In the genomic region with DNA sequence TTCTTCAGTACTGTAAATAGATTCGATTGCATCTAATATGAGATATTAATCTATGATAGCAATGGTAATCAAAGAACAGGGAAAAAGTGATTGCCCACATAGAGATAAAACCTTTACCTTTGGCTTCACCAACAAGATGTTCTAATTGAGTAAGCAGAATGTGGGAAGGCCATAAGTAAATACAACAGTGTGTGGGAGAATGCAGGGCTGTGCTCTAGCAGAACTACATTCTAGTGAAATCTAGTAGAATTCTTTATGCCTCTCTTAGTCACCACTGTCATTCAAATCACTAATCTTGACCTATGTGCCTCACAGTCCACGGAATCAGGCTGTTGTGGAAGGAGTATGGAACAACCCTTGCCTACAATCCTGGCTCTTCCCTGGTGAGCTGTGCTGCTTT, we compare ENCODE assay signal across 15 cellular contexts. TPM values are rescaled to one million over a fixed set of nuclear protein-coding genes. Genes with fewer than 3 reads are reported as not detected.
DNase-seq lines count a peak whose midpoint lies in the region; ATAC-seq and TF ChIP-seq lines count a peak whose summit lies in the region.
"Had no signal": no experiment of that assay in that cellular context is flagged by ENCODE, and none has a peak within 500 bp of the region (broad histone marks: within the 10 kb centered on the region; RNA-seq: fewer than 3 reads in every experiment).

No MANE protein-coding gene starts in this region.

- peaks cover 9% of the 10 kb centered on the region for H3K4me1 Mint-ChIP-seq in progenitor cell of endocrine pancreas (ENCODE audit: low read depth)
- no peaks in the 10 kb centered on the region for H3K4me1 Mint-ChIP-seq in activated CD8-positive, alpha-beta T cell treated with anti-CD3 and anti-CD28 coated beads, Interleukin-2, amount 10 ng/mL, durations not matched to agents 7 days and 5 days (ENCODE audit: low read depth)
- H3K4me1 Mint-ChIP-seq: CD4-positive, CD25-positive, alpha-beta regulatory T cell had no signal

- no peaks in the 10 kb centered on the region for H3K36me3 ChIP-seq in liver (ENCODE audit: control insufficient read depth in 4 of 4, insufficient read depth in 3 of 4, low read depth in 1 of 4, low read length in 3 of 4)
- H3K36me3 ChIP-seq: BLaER1 treated with 17β-estradiol and CSF1 and Interleukin-3, amounts not matched to agents 10 nM and 100 nM had no signal

- no peak overlapping the region for H3K4me3 ChIP-seq in liver (ENCODE audit: low read depth in 1 of 3, low read length in 3 of 3)
- H3K4me3 ChIP-seq: BLaER1 treated with 17β-estradiol and CSF1 and Interleukin-3, amounts not matched to agents 10 nM and 100 nM had no signal

- ATAC-seq in HG03354 (IDR thresholded peaks at IDR 0.05; ENCODE audit: poor library complexity, severe bottlenecking, unreplicated experiment), result no peak
- ATAC-seq in activated CD8-positive, alpha-beta T cell treated with anti-CD3 and anti-CD28 coated beads, Interleukin-2, amount 10 ng/mL, durations not matched to agents 7 days and 5 days, result no peak

- H3K4me1 ChIP-seq in liver (ENCODE audit: control insufficient read depth in 4 of 4, insufficient read depth in 4 of 4, low read length in 3 of 4), result no peaks in the 10 kb centered on the region

- H3K9me3 ChIP-seq in liver (ENCODE audit: control insufficient read depth in 4 of 4, low read length in 3 of 4), result no peaks in the 10 kb centered on the region
- H3K9me3 ChIP-seq: BLaER1 treated with 17β-estradiol and CSF1 and Interleukin-3, amounts not matched to agents 10 nM and 100 nM had no signal

- peak overlapping the region; percentile 91 for H3K27ac Mint-ChIP-seq in progenitor cell of endocrine pancreas
- no peak overlapping the region for H3K27ac Mint-ChIP-seq in activated CD8-positive, alpha-beta T cell treated with anti-CD3 and anti-CD28 coated beads, Interleukin-2, amount 10 ng/mL, durations not matched to agents 7 days and 5 days
- H3K27ac Mint-ChIP-seq: CD4-positive, CD25-positive, alpha-beta regulatory T cell; H9 had no signal

- no peaks in the 10 kb centered on the region for H3K9me3 Mint-ChIP-seq in progenitor cell of endocrine pancreas (ENCODE audit: low read depth)
- no peaks in the 10 kb centered on the region for H3K9me3 Mint-ChIP-seq in activated CD8-positive, alpha-beta T cell treated with anti-CD3 and anti-CD28 coated beads, Interleukin-2, amount 10 ng/mL, durations not matched to agents 7 days and 5 days (ENCODE audit: insufficient read depth)
- H3K9me3 Mint-ChIP-seq: CD4-positive, CD25-positive, alpha-beta regulatory T cell; H9 had no signal

- H3K4me3 Mint-ChIP-seq in progenitor cell of endocrine pancreas (ENCODE audit: low read depth), result no peak overlapping the region
- H3K4me3 Mint-ChIP-seq in activated CD8-positive, alpha-beta T cell treated with anti-CD3 and anti-CD28 coated beads, Interleukin-2, amount 10 ng/mL, durations not matched to agents 7 days and 5 days, result no peak overlapping the region
- H3K4me3 Mint-ChIP-seq: CD4-positive, CD25-positive, alpha-beta regulatory T cell; H9 had no signal

- peak; percentile 71 for DNase-seq in kidney glomerular epithelial cell (lab: John Stamatoyannopoulos, UW)
- DNase-seq in progenitor cell of endocrine pancreas (ENCODE audit: low spot score, unreplicated experiment), result no peak
- DNase-seq in NCI-H748 (lab: John Stamatoyannopoulos, UW; ENCODE audit: unreplicated experiment), result no peak
- no peak for DNase-seq in activated CD8-positive, alpha-beta T cell treated with anti-CD3 and anti-CD28 coated beads, Interleukin-2, amount 10 ng/mL, durations not matched to agents 7 days and 5 days
- DNase-seq in cortex of kidney (lab: John Stamatoyannopoulos, UW), result no peak
- DNase-seq: ACHN; CD4-positive, CD25-positive, alpha-beta regulatory T cell; DMS79 treated with DMSO at 0.1 percent for 48 hours; EL; GOT3; H9 had no signal

- H3K9ac ChIP-seq in liver (ENCODE audit: low read depth in 1 of 2, low read length in 2 of 2), result no peak overlapping the region
- H3K9ac ChIP-seq: BLaER1 treated with 17β-estradiol and CSF1 and Interleukin-3, amounts not matched to agents 10 nM and 100 nM had no signal

- TF ChIP-seq RAD21 in liver (IDR thresholded peaks at IDR 0.05), result peak in 1 of 2 donors; percentile 7

- CTCF ChIA-PET in activated CD8-positive, alpha-beta T cell treated with anti-CD3 and anti-CD28 coated beads, Interleukin-2, amount 10 ng/mL, durations not matched to agents 7 days and 5 days (lab: Charles Lee), result interaction anchor here (1.0 to 5.9 kb wide), 2 partner anchors 112 to 145 kb away, joined by 4 to 66 read pairs; no protein-coding TSS in a partner anchor

- TF ChIP-seq CTCF in VCaP (conservative IDR thresholded peaks at IDR 0.05) (no peak), liver (IDR thresholded peaks at IDR 0.05; ENCODE audit: low read depth, low read length, missing input control) (no peak), progenitor cell of endocrine pancreas (IDR thresholded peaks at IDR 0.05; ENCODE audit: unreplicated experiment) (no peak)

- H3K27ac ChIP-seq in VCaP, result peak overlapping the region; percentile 25; the same call in 1 of the 2 replicates
- H3K27ac ChIP-seq in liver (ENCODE audit: low read depth in 1 of 2, low read length in 2 of 2), result no peak overlapping the region
- H3K27ac ChIP-seq: BLaER1 treated with 17β-estradiol and CSF1 and Interleukin-3, amounts not matched to agents 10 nM and 100 nM had no signal

- POLR2A ChIA-PET in activated CD8-positive, alpha-beta T cell treated with anti-CD3 and anti-CD28 coated beads, Interleukin-2, amount 10 ng/mL, durations not matched to agents 7 days and 5 days (lab: Charles Lee), result no interaction called here

- no peaks in the 10 kb centered on the region for H3K27me3 Mint-ChIP-seq in progenitor cell of endocrine pancreas
- H3K27me3 Mint-ChIP-seq in activated CD8-positive, alpha-beta T cell treated with anti-CD3 and anti-CD28 coated beads, Interleukin-2, amount 10 ng/mL, durations not matched to agents 7 days and 5 days (ENCODE audit: low read depth), result no peaks in the 10 kb centered on the region
- H3K27me3 Mint-ChIP-seq: CD4-positive, CD25-positive, alpha-beta regulatory T cell had no signal

- peaks cover 2% of the 10 kb centered on the region for H3K36me3 Mint-ChIP-seq in progenitor cell of endocrine pancreas (ENCODE audit: insufficient read depth)
- no peaks in the 10 kb centered on the region for H3K36me3 Mint-ChIP-seq in activated CD8-positive, alpha-beta T cell treated with anti-CD3 and anti-CD28 coated beads, Interleukin-2, amount 10 ng/mL, durations not matched to agents 7 days and 5 days (ENCODE audit: low read depth)
- H3K36me3 Mint-ChIP-seq: CD4-positive, CD25-positive, alpha-beta regulatory T cell had no signal

- WGBS in liver, result 42% methylated on average over 2 of the region's 2 CpGs

- H3K27me3 ChIP-seq in liver (ENCODE audit: control insufficient read depth in 4 of 4, insufficient read depth in 4 of 4, low read length in 3 of 4), result no peaks in the 10 kb centered on the region
- H3K27me3 ChIP-seq: BLaER1 treated with 17β-estradiol and CSF1 and Interleukin-3, amounts not matched to agents 10 nM and 100 nM had no signal

TF ChIP-seq in liver, 16 proteins besides CTCF, POLR2A, EP300 and RAD21 (continues in another document):
- TF ChIP-seq FOXA1 (IDR thresholded peaks at IDR 0.05), result peak; percentile 62
- no peak for TF ChIP-seq NR2F2 (IDR thresholded peaks at IDR 0.05)
- TF ChIP-seq JUND (IDR thresholded peaks at IDR 0.05), result peak in 1 of 2 donors; percentile 40
- TF ChIP-seq HNF4G (IDR thresholded peaks at IDR 0.05), result no peak
- TF ChIP-seq GABPA (IDR thresholded peaks at IDR 0.05 in 1 of 2, conservative IDR thresholded peaks at IDR 0.05 in 1 of 2), result no peak
- TF ChIP-seq ZBTB33 (IDR thresholded peaks at IDR 0.05), result peak; percentile 38
- no peak for TF ChIP-seq ATF3 (IDR thresholded peaks at IDR 0.05)
- TF ChIP-seq TAF1 (conservative IDR thresholded peaks at IDR 0.05), result no peak
- TF ChIP-seq EGR1 (IDR thresholded peaks at IDR 0.05; ENCODE audit: low read depth in 2 of 2), result peak in 1 of 2 donors; percentile 19
- peak; percentile 48 for TF ChIP-seq YY1 (IDR thresholded peaks at IDR 0.05)
- TF ChIP-seq, protein P1, sequence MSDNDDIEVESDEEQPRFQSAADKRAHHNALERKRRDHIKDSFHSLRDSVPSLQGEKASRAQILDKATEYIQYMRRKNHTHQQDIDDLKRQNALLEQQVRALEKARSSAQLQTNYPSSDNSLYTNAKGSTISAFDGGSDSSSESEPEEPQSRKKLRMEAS (IDR thresholded peaks at IDR 0.05), result no peak
- TF ChIP-seq FOXA2 (IDR thresholded peaks at IDR 0.05), result peak; percentile 82
- peak; percentile 15 to 47 for TF ChIP-seq HNF4A (conservative IDR thresholded peaks at IDR 0.05)

RNA-seq across cellular contexts. Expression of gene MCM9, which starts 30.4 kb away (rescaled TPM):
- total RNA-seq in liver, result 10 to 100 TPM; 10.9 to 17.4 TPM
- polyA plus RNA-seq in liver, result 1 to 10 TPM; 3.6 to 6.5 TPM
- total RNA-seq in progenitor cell of endocrine pancreas, result 24.7 and 25.1 TPM in 2 replicates
- 10 to 100 TPM; 18.1 to 18.8 TPM for total RNA-seq in activated CD8-positive, alpha-beta T cell treated with anti-CD3 and anti-CD28 coated beads, Interleukin-2, amount 10 ng/mL, durations not matched to agents 7 days and 5 days
